ENCODE assay signal across 19 cellular contexts in the genomic region with DNA sequence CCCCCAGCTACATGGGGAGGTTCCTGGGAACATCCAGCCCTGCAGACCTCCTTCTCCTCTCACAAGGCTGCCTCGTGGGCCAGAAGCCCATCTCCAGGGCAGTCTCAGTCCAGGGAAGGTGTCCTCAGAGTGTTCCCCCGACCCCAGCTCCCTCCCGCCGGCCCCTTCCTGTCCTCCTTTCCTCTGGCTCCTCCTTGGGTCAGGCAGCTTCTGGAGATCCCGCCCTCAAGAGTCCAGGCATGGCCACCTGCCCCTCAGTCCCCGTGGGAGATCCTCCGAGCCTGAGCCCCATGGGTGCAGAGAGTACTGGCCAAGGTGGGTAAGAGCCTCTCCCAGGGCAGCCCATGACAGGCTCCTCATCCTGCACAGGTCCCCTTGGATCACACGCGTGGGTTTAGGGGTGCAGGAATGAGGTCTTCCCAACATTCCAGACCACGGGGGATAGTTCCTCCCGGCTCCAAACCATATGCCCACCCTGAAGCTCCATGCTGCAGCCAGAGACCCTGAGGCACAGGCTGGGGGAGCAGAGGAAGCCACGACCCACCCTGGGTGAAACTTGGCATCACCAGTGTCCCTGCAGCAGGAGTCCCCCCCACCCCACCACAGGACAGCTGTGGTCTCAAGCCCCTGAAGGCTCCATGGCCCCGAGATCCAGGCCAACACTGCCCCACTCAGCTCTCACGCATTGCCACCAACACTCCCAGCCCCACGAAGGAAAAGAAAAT.
A peak's percentile ranks its signal among the peaks of the same experiment; 100 is the strongest.
DNase-seq lines count a peak whose midpoint lies in the region; ATAC-seq and TF ChIP-seq lines count a peak whose summit lies in the region.
"Had no signal": no experiment of that assay in that cellular context is flagged by ENCODE, and none has a peak within 500 bp of the region (broad histone marks: within the 10 kb centered on the region; RNA-seq: fewer than 3 reads in every experiment).

No MANE protein-coding gene starts in this region.

- no peak overlapping the region for H3K4me3 ChIP-seq in coronary artery
- no peak overlapping the region for H3K4me3 ChIP-seq in upper lobe of right lung
- H3K4me3 ChIP-seq in Karpas-422 (ENCODE audit: low read length), result no peak overlapping the region

- H3K9me3 Mint-ChIP-seq in nephron, result peaks cover 2% of the 10 kb centered on the region

- H3K9me2 ChIP-seq in Karpas-422 (replicated peaks; ENCODE audit: insufficient read depth, low read length), result no peaks in the 10 kb centered on the region

- ATAC-seq in upper lobe of right lung (no peak), GM18873 (IDR thresholded peaks at IDR 0.05; ENCODE audit: low FRiP score, unreplicated experiment) (no peak)

- H3K27me3 Mint-ChIP-seq in nephron (ENCODE audit: low read depth), result peaks cover 37% of the 10 kb centered on the region

- no peaks in the 10 kb centered on the region for H3K36me3 ChIP-seq in upper lobe of right lung
- no peaks in the 10 kb centered on the region for H3K36me3 ChIP-seq in Karpas-422 (ENCODE audit: insufficient read depth, low read length)

- H3K4me1 Mint-ChIP-seq in nephron, result peaks cover 29% of the 10 kb centered on the region

- H3K79me2 ChIP-seq in Karpas-422 (ENCODE audit: low read length), result no peaks in the 10 kb centered on the region

- no peaks in the 10 kb centered on the region for H3K27me3 ChIP-seq in upper lobe of right lung
- no peaks in the 10 kb centered on the region for H3K27me3 ChIP-seq in Karpas-422 (ENCODE audit: low read length)

- no peak overlapping the region for H2AFZ ChIP-seq in Karpas-422 (ENCODE audit: low read length)

- H3K4me2 ChIP-seq in Karpas-422 (ENCODE audit: low read depth, low read length, poor library complexity, severe bottlenecking), result no peak overlapping the region

- DNase-seq in activated effector memory CD4-positive, alpha-beta T cell treated with anti-CD3 and anti-CD28 coated beads, Interleukin-2, amount 50 U/mL, for 16 hours, result peak; percentile 54
- no peak for DNase-seq in activated effector memory CD4-positive, alpha-beta T cell treated with Interleukin-2 at 50 U/mL for 16 hours
- peak; percentile 72 for DNase-seq in coronary artery (ENCODE audit: low spot score)
- peak; percentile 50 for DNase-seq in upper lobe of right lung
- DNase-seq in Karpas-422, result no peak
- DNase-seq in NCI-H146 (lab: John Stamatoyannopoulos, UW), result no peak
- DNase-seq: CD4-positive, CD25-positive, alpha-beta regulatory T cell; HCEC 1CT; KG1; NCI-H1092 treated with DMSO at 0.1 percent for 48 hours; NCI-H1436 treated with DMSO at 0.1 percent for 48 hours; NCI-H2029; NCI-H2227 treated with DMSO at 0.1 percent for 48 hours; NCI-H510A treated with DMSO at 0.1 percent for 48 hours; NCI-H774; NK-92 treated with Interleukin-12 subunit alpha and Interleukin-12 subunit beta, amount 100 ng/mL, for 24 hours had no signal

- no peak overlapping the region for H3K27ac ChIP-seq in coronary artery
- H3K27ac ChIP-seq in upper lobe of right lung, result no peak overlapping the region
- no peak overlapping the region for H3K27ac ChIP-seq in Karpas-422 (ENCODE audit: low read length)
- H3K27ac ChIP-seq: RWPE1 had no signal

- H4K20me1 ChIP-seq in Karpas-422 (ENCODE audit: insufficient read depth, low read depth, low read length), result no peaks in the 10 kb centered on the region

- H3K9ac ChIP-seq in Karpas-422 (ENCODE audit: low read length), result no peak overlapping the region

- H3K36me3 Mint-ChIP-seq in nephron (ENCODE audit: low read depth), result peaks cover 3% of the 10 kb centered on the region
- H3K36me3 Mint-ChIP-seq: CD4-positive, CD25-positive, alpha-beta regulatory T cell had no signal

- no peak overlapping the region for H3K4me3 Mint-ChIP-seq in nephron

- H3K4me1 ChIP-seq in upper lobe of right lung, result peaks cover 10% of the 10 kb centered on the region
- H3K4me1 ChIP-seq in Karpas-422 (ENCODE audit: low read length), result peaks cover 9% of the 10 kb centered on the region

- H3K9me3 ChIP-seq in upper lobe of right lung (no peaks in the 10 kb centered on the region), Karpas-422 (ENCODE audit: low read length) (no peaks in the 10 kb centered on the region)

- intact Hi-C loops in upper lobe of right lung (cut with DNase I), result no loop called here

- no peak for TF ChIP-seq CTCF in coronary artery (IDR thresholded peaks at IDR 0.05)
- TF ChIP-seq CTCF in nephron (IDR thresholded peaks at IDR 0.05; ENCODE audit: unreplicated experiment in 3 of 3), result no peak
- no peak for TF ChIP-seq CTCF in upper lobe of right lung (IDR thresholded peaks at IDR 0.05)

- H3K27ac Mint-ChIP-seq in nephron, result peak overlapping the region in 2 of 3 experiments; percentile 47 to 73
- H3K27ac Mint-ChIP-seq: CD4-positive, CD25-positive, alpha-beta regulatory T cell had no signal

Comparison
In these comparisons a context has a peak if more than half of its experiments do, and no peak if none do; other contexts are left out.
1. DNase-seq: peak in activated effector memory CD4-positive, alpha-beta T cell treated with anti-CD3 and anti-CD28 coated beads, Interleukin-2, amount 50 U/mL, for 16 hours (single experiment), coronary artery (single experiment) and upper lobe of right lung (single experiment); none in activated effector memory CD4-positive, alpha-beta T cell treated with Interleukin-2 at 50 U/mL for 16 hours (single experiment), Karpas-422 (single experiment) and NCI-H146 (single experiment).